25 cellular contexts compared by ENCODE assay signal in the genomic region with DNA sequence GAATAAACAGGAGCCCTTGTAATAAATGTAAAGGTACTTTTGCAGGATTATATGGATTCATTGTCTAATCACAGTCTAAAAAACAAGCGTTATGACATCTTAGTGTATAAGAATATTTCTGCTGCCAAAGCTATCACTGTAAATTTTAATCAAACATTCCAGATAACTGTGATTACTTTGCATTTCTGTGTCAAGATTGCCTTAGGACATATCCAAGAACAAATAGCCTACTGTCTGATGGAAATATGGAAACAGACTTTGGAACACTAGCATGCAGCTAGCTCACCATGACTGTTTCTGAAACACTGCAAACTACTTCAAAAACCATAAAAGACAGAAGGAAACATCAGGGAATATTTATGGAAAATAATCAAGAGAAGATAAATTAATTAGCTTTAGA.
"Had no signal": no experiment of that assay in that cellular context is flagged by ENCODE, and none has a peak within 500 bp of the region (broad histone marks: within the 10 kb centered on the region; RNA-seq: fewer than 3 reads in every experiment).

No MANE protein-coding gene starts in this region.

- H3K36me3 ChIP-seq: SJSA1 had no signal

- H3K4me3 ChIP-seq: PC-9, SJSA1 had no signal

- ATAC-seq: HepG2 had no signal

- DNase-seq: IMR-90; Karpas-422; KG1; MM.1S; NCI-H1105; NCI-H1417; NCI-H1436 treated with DMSO at 0.1 percent for 48 hours; NCI-H1694; NCI-H187 treated with DMSO at 0.1 percent for 48 hours; NCI-H2029 treated with DMSO at 0.1 percent for 48 hours; NCI-H2171 treated with DMSO at 0.1 percent for 48 hours; NCI-H345; NCI-H446 treated with DMSO at 0.1 percent for 48 hours; NCI-H510A treated with DMSO at 0.1 percent for 48 hours; NCI-H69; NCI-H774; NK-92 treated with Interleukin-12 subunit alpha and Interleukin-12 subunit beta, amount 100 ng/mL, for 24 hours; PC-9; Right ventricle myocardium superior; RPMI8226; SIG-M5; SK-N-SH; SW 1271 had no signal

- H3K27ac ChIP-seq: PC-9, SJSA1 had no signal

- H3K9me3 ChIP-seq: SJSA1, SK-N-SH had no signal

- H3K4me1 ChIP-seq: SJSA1 had no signal

- H3K27me3 ChIP-seq: SJSA1 had no signal
